In genomic region chr7:159321278-159321677, GRCh38 we compare ENCODE assay signal across 25 cellular contexts.
"Had no signal": no experiment of that assay in that cellular context is flagged by ENCODE, and none has a peak within 500 bp of the region (broad histone marks: within the 10 kb centered on the region; RNA-seq: fewer than 3 reads in every experiment).

No MANE protein-coding gene starts in this region.

- H3K4me1 Mint-ChIP-seq: endodermal cell had no signal

- H3K27ac ChIP-seq: colonic mucosa, coronary artery, dorsolateral prefrontal cortex, epithelial cell of prostate, esophagus muscularis mucosa, esophagus squamous epithelium, foreskin keratinocyte, gastrocnemius medialis, gastroesophageal sphincter, heart left ventricle, heart right ventricle had no signal

- H3K27ac Mint-ChIP-seq: dendritic cell treated with granulocyte-macrophage colony-stimulating factor and Interleukin-4, amounts not matched to agents 40 ng/mL and 50 ng/mL, for 4 days; effector memory CD8-positive, alpha-beta T cell; endodermal cell had no signal

- DNase-seq: colonic mucosa; cortex of kidney; dermis blood vessel endothelial cell; dorsolateral prefrontal cortex; effector CD4-positive, alpha-beta T cell; effector CD8-positive, alpha-beta T cell; effector memory CD4-positive, alpha-beta T cell; effector memory CD8-positive, alpha-beta T cell; endodermal cell; erythroblast; esophagus squamous epithelium; foreskin fibroblast; foreskin melanocyte; gastrocnemius medialis; glutamatergic neuron; head of caudate nucleus; heart left ventricle; heart right ventricle had no signal

- H3K4me3 Mint-ChIP-seq: dendritic cell treated with granulocyte-macrophage colony-stimulating factor and Interleukin-4, amounts not matched to agents 40 ng/mL and 50 ng/mL, for 4 days; effector memory CD8-positive, alpha-beta T cell; endodermal cell had no signal

- H3K27me3 Mint-ChIP-seq: dendritic cell treated with granulocyte-macrophage colony-stimulating factor and Interleukin-4, amounts not matched to agents 40 ng/mL and 50 ng/mL, for 4 days had no signal

- ATAC-seq: effector memory CD8-positive, alpha-beta T cell; esophagus mucosa; gastrocnemius medialis; gastroesophageal sphincter; heart left ventricle; heart right ventricle had no signal
